Comparison of ENCODE assay signal across 7 cellular contexts in the genomic region with DNA sequence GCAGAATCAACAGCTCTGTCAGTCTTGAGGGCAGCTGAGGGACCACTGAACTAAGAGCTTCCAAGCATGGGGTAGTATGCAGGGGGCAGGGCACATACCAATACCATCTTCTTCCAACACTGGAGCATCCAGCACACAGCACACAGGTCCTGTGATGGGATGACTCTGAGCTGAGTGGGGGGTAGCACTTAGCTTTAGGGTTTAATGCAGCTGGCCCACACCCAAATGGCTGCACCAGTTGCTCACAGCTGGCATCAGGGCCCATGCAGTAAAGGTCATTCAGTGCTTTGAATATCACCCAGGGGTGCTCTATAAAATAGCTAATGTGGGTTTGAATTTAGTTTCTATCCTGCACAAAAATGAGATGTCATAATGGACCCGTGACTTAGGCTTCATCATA.
"Had no signal": no experiment of that assay in that cellular context is flagged by ENCODE, and none has a peak within 500 bp of the region (broad histone marks: within the 10 kb centered on the region; RNA-seq: fewer than 3 reads in every experiment).

No MANE protein-coding gene starts in this region.

- H3K4me3 ChIP-seq: GM23338 had no signal

- DNase-seq: H9, HCEC 1CT, HFFc6, KBM-7 had no signal

- H3K4me2 ChIP-seq: GM23338 had no signal

- H3K27ac ChIP-seq: HL-60 had no signal

- FAIRE-seq: HepG2 had no signal

- H2AFZ ChIP-seq: GM23338 had no signal
